ENCODE assay signal across 9 cellular contexts in the genomic region with DNA sequence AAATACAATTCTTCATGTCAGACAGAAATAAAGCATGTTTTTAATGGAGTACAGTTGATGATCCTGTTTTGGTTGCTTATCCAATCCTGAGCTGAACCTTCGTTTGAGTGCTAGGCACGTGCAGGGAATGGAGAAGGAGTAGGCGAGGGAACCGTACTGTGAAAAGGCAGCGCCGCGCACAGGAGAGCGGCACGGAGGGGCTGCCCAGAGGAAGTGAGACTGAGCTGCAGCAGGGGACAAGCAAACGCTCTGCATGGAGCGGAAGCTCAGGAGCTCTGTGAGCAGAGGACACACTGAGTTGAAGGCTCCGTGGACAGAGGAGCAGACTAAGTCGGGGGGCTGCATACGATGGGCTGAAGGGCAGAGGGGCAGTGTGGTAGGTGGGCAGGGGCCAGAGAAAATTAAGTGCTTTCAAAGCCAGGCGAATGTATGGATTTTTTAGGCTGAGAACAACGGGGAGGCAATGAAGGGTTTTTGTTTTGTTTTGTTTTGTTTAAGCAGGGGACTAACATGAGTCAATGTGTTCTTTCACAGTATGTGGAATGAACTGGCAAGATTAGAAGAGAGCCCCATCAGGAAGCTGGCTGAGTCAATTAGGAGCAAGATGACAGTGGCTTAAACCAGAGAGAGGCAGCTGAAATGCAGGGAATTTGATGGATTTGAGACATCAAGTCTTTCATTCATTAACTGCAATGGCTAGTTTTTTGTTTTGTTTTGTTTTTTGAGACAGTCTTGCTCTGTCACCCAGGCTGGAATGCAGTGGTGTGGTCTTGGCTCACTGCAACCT. TPM values are rescaled to one million over a fixed set of nuclear protein-coding genes. Genes with fewer than 3 reads are reported as not detected.
DNase-seq lines count a peak whose midpoint lies in the region; ATAC-seq and TF ChIP-seq lines count a peak whose summit lies in the region.
"Had no signal": no experiment of that assay in that cellular context is flagged by ENCODE, and none has a peak within 500 bp of the region (broad histone marks: within the 10 kb centered on the region; RNA-seq: fewer than 3 reads in every experiment).

No MANE protein-coding gene starts in this region.

- intact Hi-C loops in spleen (cut with DNase I; ENCODE audit: low total_unique reads) (no loop called here), sciatic nerve (cut with DNase I) (no loop called here)

- no peaks in the 10 kb centered on the region for H3K9me3 Mint-ChIP-seq in naive thymus-derived CD8-positive, alpha-beta T cell
- H3K9me3 Mint-ChIP-seq: activated naive CD8-positive, alpha-beta T cell treated with anti-CD3 and anti-CD28 coated beads, Interleukin-2, amount 10 ng/mL, durations not matched to agents 7 days and 5 days had no signal

- H3K4me1 ChIP-seq in ectodermal cell (ENCODE audit: control insufficient read depth, insufficient read depth, low read length) (peaks cover 5% of the 10 kb centered on the region), spleen (no peaks in the 10 kb centered on the region)

- H3K9me3 ChIP-seq in AG04450 (ENCODE audit: control insufficient read depth, insufficient read depth, low read length) (no peaks in the 10 kb centered on the region), ectodermal cell (ENCODE audit: control insufficient read depth, low read length) (no peaks in the 10 kb centered on the region), spleen (no peaks in the 10 kb centered on the region)

- DNase-seq in AG04450 (ENCODE audit: low read depth, low spot score) (peak; percentile 34), M059J (ENCODE audit: low read depth) (peak; percentile 72), spleen (peak; percentile 75), NCI-H1105 (lab: John Stamatoyannopoulos, UW) (no peak), sciatic nerve (ENCODE audit: low spot score) (no peak)
- no peak for DNase-seq in naive thymus-derived CD8-positive, alpha-beta T cell
- DNase-seq: activated naive CD8-positive, alpha-beta T cell treated with anti-CD3 and anti-CD28 coated beads, Interleukin-2, amount 10 ng/mL, durations not matched to agents 7 days and 5 days had no signal

- ATAC-seq in GM19035 (IDR thresholded peaks at IDR 0.05; ENCODE audit: unreplicated experiment) (peak; percentile 95), sciatic nerve (no peak)
- ATAC-seq in naive thymus-derived CD8-positive, alpha-beta T cell: no peak

- H3K27me3 ChIP-seq in AG04450 (ENCODE audit: control insufficient read depth, insufficient read depth, low read length) (no peaks in the 10 kb centered on the region), ectodermal cell (ENCODE audit: control insufficient read depth, insufficient read depth, low read length, poor library complexity, severe bottlenecking) (no peaks in the 10 kb centered on the region), spleen (replicated peaks in 1 of 7) (no peaks in the 10 kb centered on the region)

- peak overlapping the region in 2 of 10 donors; percentile 34 to 59 for H3K4me3 Mint-ChIP-seq in naive thymus-derived CD8-positive, alpha-beta T cell
- H3K4me3 Mint-ChIP-seq: activated naive CD8-positive, alpha-beta T cell treated with anti-CD3 and anti-CD28 coated beads, Interleukin-2, amount 10 ng/mL, durations not matched to agents 7 days and 5 days had no signal

- H3K27me3 Mint-ChIP-seq in naive thymus-derived CD8-positive, alpha-beta T cell: no peaks in the 10 kb centered on the region
- H3K27me3 Mint-ChIP-seq: activated naive CD8-positive, alpha-beta T cell treated with anti-CD3 and anti-CD28 coated beads, Interleukin-2, amount 10 ng/mL, durations not matched to agents 7 days and 5 days had no signal

- peaks cover 0 to 7% (median 2%) of the 10 kb centered on the region in 4 donors for H3K4me1 Mint-ChIP-seq in naive thymus-derived CD8-positive, alpha-beta T cell

- TF ChIP-seq CTCF in AG04450 (IDR thresholded peaks at IDR 0.05; ENCODE audit: low read depth, low read length): no peak
- no peak for TF ChIP-seq CTCF in spleen (IDR thresholded peaks at IDR 0.05 in 8 of 11, conservative IDR thresholded peaks at IDR 0.05 in 3 of 11)

- POLR2A ChIA-PET in AG04450 (lab: Yijun Ruan, JAX): no interaction called here
- POLR2A ChIA-PET in naive thymus-derived CD8-positive, alpha-beta T cell (lab: Charles Lee): no interaction called here

- no peak for TF ChIP-seq POLR2A in spleen (IDR thresholded peaks at IDR 0.05)

- WGBS in ectodermal cell, 2 experiments: 51 to 60% methylated on average over 16 of the region's 16 CpGs
- 80 to 83% (median 83%) methylated on average over 16 of the region's 16 CpGs for WGBS in spleen, 5 donors

- CTCF ChIA-PET in AG04450 (lab: Charles Lee): interaction anchor here (1.0 kb wide), 1 partner anchor 23 kb away, joined by 4 read pairs; no protein-coding TSS in a partner anchor

- peak overlapping the region in 3 of 10 donors; percentile 23 to 79 (median 46) for H3K27ac Mint-ChIP-seq in naive thymus-derived CD8-positive, alpha-beta T cell
- H3K27ac Mint-ChIP-seq: activated naive CD8-positive, alpha-beta T cell treated with anti-CD3 and anti-CD28 coated beads, Interleukin-2, amount 10 ng/mL, durations not matched to agents 7 days and 5 days had no signal

- H3K36me3 ChIP-seq in ectodermal cell (ENCODE audit: control insufficient read depth, insufficient read depth, low read length): no peaks in the 10 kb centered on the region
- peaks cover 0 to 75% (median 41%) of the 10 kb centered on the region in 6 donors for H3K36me3 ChIP-seq in spleen

- H3K36me3 Mint-ChIP-seq in naive thymus-derived CD8-positive, alpha-beta T cell: peaks cover 4 to 82% (median 56%) of the 10 kb centered on the region in 3 donors

- H3K27ac ChIP-seq in AG04450 (ENCODE audit: low read depth, low read length) (peak overlapping the region; percentile 39), ectodermal cell (ENCODE audit: insufficient read depth, low read depth, low read length, poor library complexity, severe bottlenecking) (peak overlapping the region; percentile 44), spleen (no peak overlapping the region)

- H3K4me3 ChIP-seq in AG04450 (ENCODE audit: low read depth, low read length): no peak overlapping the region
- H3K4me3 ChIP-seq in ectodermal cell (ENCODE audit: insufficient read depth, low read depth, low read length): no peak overlapping the region
- peak overlapping the region in 1 of 8 donors; percentile 30 for H3K4me3 ChIP-seq in spleen

RNA-seq across cellular contexts. Expression of a gene that starts 23.8 kb away (rescaled TPM):
- 49.0 and 64.2 TPM in 2 replicates for polyA plus RNA-seq in AG04450 (2011; rRNA removed)
- polyA minus RNA-seq in AG04450 (2011; rRNA and poly(A)+ RNA removed): 40.9 and 49.9 TPM in 2 replicates
- 30.4 and 34.2 TPM in 2 replicates for total RNA-seq in M059J (2014; rRNA removed; shearing (Covaris generic))
- polyA plus RNA-seq in ectodermal cell (2013, experiment 1 of 4): 35.9 TPM
- polyA plus RNA-seq in ectodermal cell (2013, experiment 2 of 4): 37.7 TPM
- 31.6 TPM for polyA plus RNA-seq in ectodermal cell (2013, experiment 3 of 4)
- 38.1 TPM for polyA plus RNA-seq in ectodermal cell (2013, experiment 4 of 4)
- 10 to 100 TPM; 46.8 to 97.4 (median 55.1) TPM for total RNA-seq in spleen
- 10 to 100 TPM; 33.6 to 42.3 (median 36.2) TPM for polyA plus RNA-seq in spleen
- 10 to 100 TPM; 87.9 to 98.5 TPM for total RNA-seq in naive thymus-derived CD8-positive, alpha-beta T cell
- polyA plus RNA-seq in naive thymus-derived CD8-positive, alpha-beta T cell: 10 to 100 TPM; 28.1 to 32.3 (median 31.0) TPM
- total RNA-seq in sciatic nerve: 57.2 TPM

RNA-seq across cellular contexts. Expression of a gene that starts 48.3 kb away (rescaled TPM):
- polyA plus RNA-seq in AG04450 (2011; rRNA removed): 7.2 and 8.5 TPM in 2 replicates
- polyA minus RNA-seq in AG04450 (2011; rRNA and poly(A)+ RNA removed): 7.4 and 9.5 TPM in 2 replicates
- 0.94 and 3.0 TPM in 2 replicates for total RNA-seq in M059J (2014; rRNA removed; shearing (Covaris generic))
- polyA plus RNA-seq in ectodermal cell (2013, experiment 1 of 4): 14.6 TPM
- 18.1 TPM for polyA plus RNA-seq in ectodermal cell (2013, experiment 2 of 4)
- 11.3 TPM for polyA plus RNA-seq in ectodermal cell (2013, experiment 3 of 4)
- 12.4 TPM for polyA plus RNA-seq in ectodermal cell (2013, experiment 4 of 4)
- 10 to 100 TPM in 6 of 7 donors, 1 to 10 TPM in 1; 8.4 to 31.0 (median 16.8) TPM for total RNA-seq in spleen
- 1 to 10 TPM; 5.0 to 6.4 (median 5.2) TPM for polyA plus RNA-seq in spleen
- 10 to 100 TPM; 32.0 to 37.6 TPM for total RNA-seq in naive thymus-derived CD8-positive, alpha-beta T cell
- 10 to 100 TPM in 2 of 3 donors, 1 to 10 TPM in 1; 7.2 to 15.2 (median 11.9) TPM for polyA plus RNA-seq in naive thymus-derived CD8-positive, alpha-beta T cell
- total RNA-seq in sciatic nerve: 28.1 TPM

Comparison
In these comparisons a context has a peak if more than half of its experiments do, and no peak if none do; other contexts are left out.
1. DNase-seq: peak in AG04450 (single experiment), M059J (single experiment) and spleen (single experiment); none in NCI-H1105 (single experiment), naive thymus-derived CD8-positive, alpha-beta T cell (0 of 10) and sciatic nerve (single experiment).
2. H3K27ac ChIP-seq: peak in AG04450 (single experiment) and ectodermal cell (single experiment); none in spleen (0 of 8).